18 cellular contexts compared by ENCODE assay signal in genomic region chr5:107853031-107853430, GRCh38.
"Had no signal": no experiment of that assay in that cellular context is flagged by ENCODE, and none has a peak within 500 bp of the region (broad histone marks: within the 10 kb centered on the region; RNA-seq: fewer than 3 reads in every experiment).

No MANE protein-coding gene starts in this region.

- H3K9me3 ChIP-seq: gastrocnemius medialis, neutrophil, right lobe of liver, testis, tibial artery had no signal

- H3K79me2 ChIP-seq: hepatocyte, parathyroid adenoma had no signal

- H3K4me2 ChIP-seq: hepatocyte had no signal

- H3K4me3 ChIP-seq: dorsolateral prefrontal cortex, gastrocnemius medialis, heart left ventricle, hepatocyte, lung, right lobe of liver, testis, tibial artery, upper lobe of left lung, uterus had no signal

- H3K27ac ChIP-seq: dorsolateral prefrontal cortex, gastrocnemius medialis, heart left ventricle, hepatocyte, neutrophil, parathyroid adenoma, right lobe of liver, testis, tibial artery, upper lobe of left lung, uterus had no signal

- H3K4me1 ChIP-seq: gastrocnemius medialis, heart left ventricle, parathyroid adenoma, right lobe of liver, testis, tibial artery, upper lobe of left lung, uterus had no signal

- H3K36me3 ChIP-seq: gastrocnemius medialis, heart left ventricle, neutrophil, right lobe of liver, tibial artery, upper lobe of left lung, uterus had no signal

- H3K27me3 ChIP-seq: dorsolateral prefrontal cortex, gastrocnemius medialis, heart left ventricle, hepatocyte, neutrophil, right lobe of liver, testis, tibial artery, upper lobe of left lung, uterus had no signal

- H3K9ac ChIP-seq: parathyroid adenoma had no signal

- H2AFZ ChIP-seq: hepatocyte, parathyroid adenoma had no signal

- DNase-seq: dorsolateral prefrontal cortex; effector CD4-positive, alpha-beta T cell; gastrocnemius medialis; heart left ventricle; kidney; naive B cell; right lobe of liver; stimulated activated CD4-positive, alpha-beta T cell treated with anti-CD3 and anti-CD28 coated beads, Interleukin-4, amount 100 ng/mL, for 4 hours; stimulated activated naive CD8-positive, alpha-beta T cell treated with anti-CD3 and anti-CD28 coated beads, Interleukin-15, Interleukin-2, amounts not matched to agents 100 U/mL and 50 U/mL, for 24 hours; substantia nigra; testis; tibial artery; upper lobe of left lung; uterus had no signal
